16 cellular contexts compared by ENCODE assay signal in genomic region chr7:66301737-66302136, GRCh38.
"Had no signal": no experiment of that assay in that cellular context is flagged by ENCODE, and none has a peak within 500 bp of the region (broad histone marks: within the 10 kb centered on the region; RNA-seq: fewer than 3 reads in every experiment).

No MANE protein-coding gene starts in this region.

- H3K27me3 ChIP-seq: body of pancreas, testis had no signal

- H3K4me3 ChIP-seq: body of pancreas, testis had no signal

- H3K4me1 ChIP-seq: testis had no signal

- ATAC-seq: body of pancreas; natural killer cell treated with Interleukin-12 subunit alpha and Interleukin-12 subunit beta and Interleukin-15 and Interleukin-18, amount 100 ng/mL, for 72 hours; stimulated activated naive CD8-positive, alpha-beta T cell treated with anti-CD3 and anti-CD28 coated beads, Interleukin-15, amount 100 ng/mL, for 72 hours; T-helper 17 cell had no signal

- H3K27ac Mint-ChIP-seq: activated B cell treated with CpG ODN at 0.5 μM for 24 hours; activated naive CD4-positive, alpha-beta T cell treated with anti-CD3 and anti-CD28 coated beads, Interleukin-2, amount 50 U/mL, for 24 hours; memory B cell; natural killer cell treated with Interleukin-12 subunit alpha and Interleukin-12 subunit beta and Interleukin-15 and Interleukin-18, amount 100 ng/mL, for 72 hours; stimulated activated naive CD8-positive, alpha-beta T cell treated with anti-CD3 and anti-CD28 coated beads, Interleukin-15, amount 100 ng/mL, for 72 hours; T-helper 17 cell had no signal

- H3K9me3 ChIP-seq: body of pancreas, testis had no signal

- DNase-seq: activated B cell treated with CpG ODN at 0.5 μM for 24 hours; activated CD4-positive, alpha-beta T cell treated with anti-CD3 and anti-CD28 coated beads, Interleukin-2, amount 50 U/mL, for 1 hour; activated effector memory CD4-positive, alpha-beta T cell treated with Interleukin-2 at 50 U/mL for 16 hours; amniotic stem cell; body of pancreas; cortex of kidney; effector memory CD4-positive, alpha-beta T cell; stimulated activated CD4-positive, alpha-beta T cell treated with anti-CD3 and anti-CD28 coated beads, Interleukin-4, amount 100 ng/mL, for 1 hour; stimulated activated CD8-positive, alpha-beta memory T cell treated with anti-CD3 and anti-CD28 coated beads, Interleukin-4, amount 100 ng/mL, for 48 hours; stimulated activated naive CD8-positive, alpha-beta T cell treated with anti-CD3 and anti-CD28 coated beads, Interleukin-15, amount 100 ng/mL, for 72 hours; T-helper 17 cell; testis had no signal

- H3K4me1 Mint-ChIP-seq: activated B cell treated with CpG ODN at 0.5 μM for 24 hours; activated naive CD4-positive, alpha-beta T cell treated with anti-CD3 and anti-CD28 coated beads, Interleukin-2, amount 50 U/mL, for 24 hours; central memory CD8-positive, alpha-beta T cell; stimulated activated naive CD8-positive, alpha-beta T cell treated with anti-CD3 and anti-CD28 coated beads, Interleukin-15, amount 100 ng/mL, for 72 hours; T-helper 17 cell had no signal

- H3K4me3 Mint-ChIP-seq: activated B cell treated with CpG ODN at 0.5 μM for 24 hours; activated naive CD4-positive, alpha-beta T cell treated with anti-CD3 and anti-CD28 coated beads, Interleukin-2, amount 50 U/mL, for 24 hours; central memory CD8-positive, alpha-beta T cell; memory B cell; natural killer cell treated with Interleukin-12 subunit alpha and Interleukin-12 subunit beta and Interleukin-15 and Interleukin-18, amount 100 ng/mL, for 72 hours; stimulated activated naive CD8-positive, alpha-beta T cell treated with anti-CD3 and anti-CD28 coated beads, Interleukin-15, amount 100 ng/mL, for 72 hours; T-helper 17 cell had no signal

- H3K27ac ChIP-seq: body of pancreas, testis had no signal

- H3K27me3 Mint-ChIP-seq: activated B cell treated with CpG ODN at 0.5 μM for 24 hours; activated naive CD4-positive, alpha-beta T cell treated with anti-CD3 and anti-CD28 coated beads, Interleukin-2, amount 50 U/mL, for 24 hours; natural killer cell treated with Interleukin-12 subunit alpha and Interleukin-12 subunit beta and Interleukin-15 and Interleukin-18, amount 100 ng/mL, for 72 hours; stimulated activated naive CD8-positive, alpha-beta T cell treated with anti-CD3 and anti-CD28 coated beads, Interleukin-15, amount 100 ng/mL, for 72 hours had no signal
